In the genomic region with DNA sequence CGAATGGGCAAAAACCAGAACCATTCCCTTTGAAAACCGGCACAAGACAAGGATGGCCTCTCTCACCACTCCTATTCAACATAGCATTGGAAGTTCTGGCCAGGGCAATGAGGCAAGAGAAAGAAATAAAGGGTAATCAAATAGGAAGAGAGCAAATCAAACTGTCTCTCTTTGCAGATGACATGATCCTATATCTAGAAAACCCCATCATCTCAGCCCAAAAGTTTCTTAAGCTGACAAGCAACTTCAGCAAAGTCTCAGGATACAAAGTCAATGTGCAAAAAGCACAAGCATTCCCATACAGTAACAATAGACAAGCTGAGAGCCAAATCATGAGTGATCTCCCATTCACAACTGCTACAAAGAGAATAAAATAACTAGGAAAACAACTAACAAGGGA, we compare ENCODE assay signal across 3 cellular contexts.
TF ChIP-seq lines count a peak whose summit lies in the region.

No MANE protein-coding gene starts in this region.

TF ChIP-seq in HCT116, 20 proteins besides CTCF, POLR2A, EP300 and RAD21:
- TF ChIP-seq POLR2AphosphoS5 (IDR thresholded peaks at IDR 0.05; ENCODE audit: low read depth, low read length) = peak; percentile 19; the same call in 1 of the 2 replicates

TF ChIP-seq in WTC11, 78 proteins besides CTCF, POLR2A, EP300 and RAD21:
- 0 out of 2 replicates have a peak, but pooled peaks have one; percentile 24 for TF ChIP-seq RORB (CRISPR knock-in tag; IDR thresholded peaks at IDR 0.05)

TF ChIP-seq in HepG2, 621 proteins besides CTCF, POLR2A, EP300 and RAD21:
- TF ChIP-seq POLR2G (IDR thresholded peaks at IDR 0.05; ENCODE audit: low read depth, low read length) (peak; percentile 31; the same call in 1 of the 2 replicates), POLR2AphosphoS2 (IDR thresholded peaks at IDR 0.05; ENCODE audit: low read depth, low read length) (peak; percentile 47; the same call in 1 of the 2 replicates), POLR2AphosphoS5 (IDR thresholded peaks at IDR 0.05; ENCODE audit: low read depth, low read length) (0 out of 2 replicates have a peak, but pooled peaks have one; percentile 13)
